ENCODE assay signal across 17 cellular contexts in genomic region chr10:676178-676577, GRCh38. TPM values are rescaled to one million over a fixed set of nuclear protein-coding genes. Genes with fewer than 3 reads are reported as not detected.
DNase-seq lines count a peak whose midpoint lies in the region; ATAC-seq lines count a peak whose summit lies in the region.
"Had no signal": no experiment of that assay in that cellular context is flagged by ENCODE, and none has a peak within 500 bp of the region (broad histone marks: within the 10 kb centered on the region; RNA-seq: fewer than 3 reads in every experiment).

No MANE protein-coding gene starts in this region.

- no peaks in the 10 kb centered on the region for H3K36me3 Mint-ChIP-seq in activated T-cell treated with anti-CD3 and anti-CD28 coated beads, Interleukin-2, amount 50 U/mL, for 72 hours (ENCODE audit: insufficient read depth in 2 of 2)
- H3K36me3 Mint-ChIP-seq in activated T-cell treated with anti-CD3 and anti-CD28 coated beads, Interleukin-2, amount 50 U/mL, for 24 hours (ENCODE audit: low read depth), result no peaks in the 10 kb centered on the region
- H3K36me3 Mint-ChIP-seq in T-helper 2 cell treated with Interferon-gamma antibody and Interleukin-4, amounts not matched to agents 5 μg/mL and 100 μg/mL, for 36 hours (ENCODE audit: low read depth), result no peaks in the 10 kb centered on the region
- no peaks in the 10 kb centered on the region for H3K36me3 Mint-ChIP-seq in stimulated activated naive B cell treated with anti-CD40 and anti-IgM and Interleukin-4, amounts not matched to agents 10 μg/mL and 1 μg/mL and 100 μg/mL, for 72 hours
- H3K36me3 Mint-ChIP-seq: CD4-positive, alpha-beta memory T cell had no signal

- intact Hi-C loops in Right ventricle myocardium inferior (cut with DNase I), result no loop called here

- H3K9me3 Mint-ChIP-seq in activated T-cell treated with anti-CD3 and anti-CD28 coated beads, Interleukin-2, amount 50 U/mL, for 72 hours, result no peaks in the 10 kb centered on the region
- H3K9me3 Mint-ChIP-seq in activated T-cell treated with anti-CD3 and anti-CD28 coated beads, Interleukin-2, amount 50 U/mL, for 24 hours, result no peaks in the 10 kb centered on the region
- H3K9me3 Mint-ChIP-seq in T-helper 2 cell treated with Interferon-gamma antibody and Interleukin-4, amounts not matched to agents 5 μg/mL and 100 μg/mL, for 36 hours, result no peaks in the 10 kb centered on the region
- peaks cover 3 to 4% of the 10 kb centered on the region in 2 donors for H3K9me3 Mint-ChIP-seq in stimulated activated naive B cell treated with anti-CD40 and anti-IgM and Interleukin-4, amounts not matched to agents 10 μg/mL and 1 μg/mL and 100 μg/mL, for 72 hours

- peak overlapping the region in 1 of 2 donors; percentile 0 for H3K4me3 Mint-ChIP-seq in activated T-cell treated with anti-CD3 and anti-CD28 coated beads, Interleukin-2, amount 50 U/mL, for 72 hours
- H3K4me3 Mint-ChIP-seq in activated T-cell treated with anti-CD3 and anti-CD28 coated beads, Interleukin-2, amount 50 U/mL, for 24 hours, result no peak overlapping the region
- no peak overlapping the region for H3K4me3 Mint-ChIP-seq in T-helper 2 cell treated with Interferon-gamma antibody and Interleukin-4, amounts not matched to agents 5 μg/mL and 100 μg/mL, for 36 hours
- no peak overlapping the region for H3K4me3 Mint-ChIP-seq in stimulated activated naive B cell treated with anti-CD40 and anti-IgM and Interleukin-4, amounts not matched to agents 10 μg/mL and 1 μg/mL and 100 μg/mL, for 72 hours
- H3K4me3 Mint-ChIP-seq: CD4-positive, alpha-beta memory T cell had no signal

- no peak overlapping the region for H3K27ac Mint-ChIP-seq in activated T-cell treated with anti-CD3 and anti-CD28 coated beads, Interleukin-2, amount 50 U/mL, for 72 hours
- H3K27ac Mint-ChIP-seq in activated T-cell treated with anti-CD3 and anti-CD28 coated beads, Interleukin-2, amount 50 U/mL, for 24 hours, result no peak overlapping the region
- H3K27ac Mint-ChIP-seq in T-helper 2 cell treated with Interferon-gamma antibody and Interleukin-4, amounts not matched to agents 5 μg/mL and 100 μg/mL, for 36 hours, result no peak overlapping the region
- peak overlapping the region; percentile 51 for H3K27ac Mint-ChIP-seq in stimulated activated naive B cell treated with anti-CD40 and anti-IgM and Interleukin-4, amounts not matched to agents 10 μg/mL and 1 μg/mL and 100 μg/mL, for 72 hours
- H3K27ac Mint-ChIP-seq: CD4-positive, alpha-beta memory T cell had no signal

- peaks cover 8% of the 10 kb centered on the region for H3K27me3 Mint-ChIP-seq in activated T-cell treated with anti-CD3 and anti-CD28 coated beads, Interleukin-2, amount 50 U/mL, for 72 hours (ENCODE audit: low read depth)
- peaks cover 14% of the 10 kb centered on the region for H3K27me3 Mint-ChIP-seq in activated T-cell treated with anti-CD3 and anti-CD28 coated beads, Interleukin-2, amount 50 U/mL, for 24 hours
- H3K27me3 Mint-ChIP-seq in T-helper 2 cell treated with Interferon-gamma antibody and Interleukin-4, amounts not matched to agents 5 μg/mL and 100 μg/mL, for 36 hours (ENCODE audit: low read depth), result peaks cover 17% of the 10 kb centered on the region
- peaks cover 6 to 14% of the 10 kb centered on the region in 2 donors for H3K27me3 Mint-ChIP-seq in stimulated activated naive B cell treated with anti-CD40 and anti-IgM and Interleukin-4, amounts not matched to agents 10 μg/mL and 1 μg/mL and 100 μg/mL, for 72 hours

- ATAC-seq in activated T-cell treated with anti-CD3 and anti-CD28 coated beads, Interleukin-2, amount 50 U/mL, for 72 hours (replicated peaks in 1 of 2), result peak; percentile 82 to 89
- ATAC-seq in HG02798 (IDR thresholded peaks at IDR 0.05; ENCODE audit: poor library complexity, unreplicated experiment) (peak; percentile 49), Right ventricle myocardium inferior (no peak)
- ATAC-seq in stimulated activated naive B cell treated with anti-CD40 and anti-IgM and Interleukin-4, amounts not matched to agents 10 μg/mL and 1 μg/mL and 100 μg/mL, for 72 hours (replicated peaks), result peak in 1 of 2 donors; percentile 45
- ATAC-seq: K562 had no signal

- peaks cover 24% of the 10 kb centered on the region for H3K4me1 Mint-ChIP-seq in activated T-cell treated with anti-CD3 and anti-CD28 coated beads, Interleukin-2, amount 50 U/mL, for 72 hours (ENCODE audit: low read depth)
- H3K4me1 Mint-ChIP-seq in activated T-cell treated with anti-CD3 and anti-CD28 coated beads, Interleukin-2, amount 50 U/mL, for 24 hours (ENCODE audit: low read depth), result peaks cover 16% of the 10 kb centered on the region
- peaks cover 2% of the 10 kb centered on the region for H3K4me1 Mint-ChIP-seq in T-helper 2 cell treated with Interferon-gamma antibody and Interleukin-4, amounts not matched to agents 5 μg/mL and 100 μg/mL, for 36 hours (ENCODE audit: low read depth)
- H3K4me1 Mint-ChIP-seq in stimulated activated naive B cell treated with anti-CD40 and anti-IgM and Interleukin-4, amounts not matched to agents 10 μg/mL and 1 μg/mL and 100 μg/mL, for 72 hours, result peaks cover 0 to 4% of the 10 kb centered on the region in 2 donors

- no peak for DNase-seq in activated T-cell treated with anti-CD3 and anti-CD28 coated beads, Interleukin-2, amount 50 U/mL, for 72 hours
- DNase-seq in activated T-cell treated with anti-CD3 and anti-CD28 coated beads, Interleukin-2, amount 50 U/mL, for 24 hours, result no peak
- peak; percentile 37 for DNase-seq in T-helper 2 cell treated with Interferon-gamma antibody and Interleukin-4, amounts not matched to agents 5 μg/mL and 100 μg/mL, for 36 hours (ENCODE audit: low spot score)
- DNase-seq in stimulated activated naive B cell treated with anti-CD40 and anti-IgM and Interleukin-4, amounts not matched to agents 10 μg/mL and 1 μg/mL and 100 μg/mL, for 72 hours, result no peak
- DNase-seq in Right ventricle myocardium inferior (ENCODE audit: missing footprints) (no peak), NCI-H1436 (lab: John Stamatoyannopoulos, UW) (no peak), OCI-M2 (lab: John Stamatoyannopoulos, UW; ENCODE audit: unreplicated experiment) (no peak)
- DNase-seq: 8988T; BE2C; Calu3; CD4-positive, alpha-beta memory T cell; DMS53; NCI-H2029 treated with DMSO at 0.1 percent for 48 hours; NCI-H510A treated with DMSO at 0.1 percent for 48 hours; NCI-H82 had no signal

RNA-seq across cellular contexts. Expression of gene DIP2C, which starts 13.3 kb away (rescaled TPM):
- total RNA-seq in activated T-cell treated with anti-CD3 and anti-CD28 coated beads, Interleukin-2, amount 50 U/mL, for 72 hours, result 1 to 10 TPM in 1 of 2 donors, under 1 TPM in 1; 0.70 to 1.6 TPM
- total RNA-seq in Right ventricle myocardium inferior, result 28.3 TPM
- total RNA-seq: K562 had no signal

Comparison
In these comparisons a context has a peak if more than half of its experiments do, and no peak if none do; other contexts are left out.
1. RNA of gene DIP2C, which starts 13.3 kb away (total RNA-seq): 28.3 TPM in Right ventricle myocardium inferior (single experiment); 0.70 to 1.6 TPM in activated T-cell treated with anti-CD3 and anti-CD28 coated beads, Interleukin-2, amount 50 U/mL, for 72 hours; every median in the first group is over 10 times any median in the second.